ENCODE assay signal across 8 cellular contexts in genomic region chr7:95527033-95527775, GRCh38. TPM values are rescaled to one million over a fixed set of nuclear protein-coding genes. Genes with fewer than 3 reads are reported as not detected.
DNase-seq lines count a peak whose midpoint lies in the region; ATAC-seq and TF ChIP-seq lines count a peak whose summit lies in the region.

No MANE protein-coding gene starts in this region.

- H3K4me3 ChIP-seq in KMS-11 (IDR thresholded peaks at IDR 0.05; ENCODE audit: insufficient read depth, low read depth, low read length) (no peak overlapping the region), Panc1 (ENCODE audit: low read depth in 2 of 2, low read length in 2 of 2) (no peak overlapping the region), endocrine pancreas (ENCODE audit: control insufficient read depth, insufficient read depth, low read length) (peak overlapping the region; percentile 9), uterus (no peak overlapping the region)

- H3K27me3 ChIP-seq in KMS-11 (ENCODE audit: insufficient read depth, low read depth) (no peaks in the 10 kb centered on the region), Panc1 (ENCODE audit: control insufficient read depth, insufficient read depth, low read length) (0 out of 2 replicates have a peak, but pooled peaks cover 3% of the 10 kb centered on the region), endocrine pancreas (ENCODE audit: control insufficient read depth, insufficient read depth, low read length) (no peaks in the 10 kb centered on the region), uterus (no peaks in the 10 kb centered on the region)

- H3K9ac ChIP-seq in KMS-11 (no peak overlapping the region), endocrine pancreas (ENCODE audit: control insufficient read depth, insufficient read depth, low read length) (no peak overlapping the region)

- CTCF ChIA-PET in Panc1 (lab: Charles Lee), result interaction anchor here (0.7 to 1.7 kb wide), 2 partner anchors 163 kb away, joined by 3 to 9 read pairs; no protein-coding TSS in a partner anchor

- intact Hi-C loops in Panc1 (cut with micrococcal nuclease; ENCODE audit: unreplicated experiment), result loop anchor here (1.0 kb wide), 1 partner anchor 163 kb away; no protein-coding TSS in a partner anchor
- intact Hi-C loops in uterus (cut with DNase I; ENCODE audit: low total_unique reads), result loop anchor here (5.0 kb wide), 1 partner anchor 160 kb away; no protein-coding TSS in a partner anchor

- no peak for TF ChIP-seq POLR2A in uterus (IDR thresholded peaks at IDR 0.05)

- BruUV-seq in Panc1 (replicated peaks; lab: Mats Ljungman, UMichigan), result no TSS peak

- no peak overlapping the region for H3K4me2 ChIP-seq in KMS-11

- H2AFZ ChIP-seq in KMS-11 (ENCODE audit: low read depth), result peak overlapping the region; percentile 39; the same call in 1 of the 2 replicates

- ATAC-seq in GM19463 (IDR thresholded peaks at IDR 0.05; ENCODE audit: unreplicated experiment) (peak; percentile 68), Panc1 (peak; percentile 92)

- H4K20me1 ChIP-seq in KMS-11 (ENCODE audit: insufficient read depth), result no peaks in the 10 kb centered on the region

- H3K36me3 ChIP-seq in KMS-11 (ENCODE audit: insufficient read depth) (no peaks in the 10 kb centered on the region), Panc1 (ENCODE audit: control insufficient read depth, insufficient read depth, low read length) (no peaks in the 10 kb centered on the region), endocrine pancreas (ENCODE audit: control insufficient read depth, insufficient read depth, low read length) (no peaks in the 10 kb centered on the region), uterus (no peaks in the 10 kb centered on the region)

- POLR2A ChIA-PET in Panc1 (lab: Charles Lee), result no interaction called here

- H3K9me3 ChIP-seq in Panc1 (ENCODE audit: control insufficient read depth, insufficient read depth, low read depth, low read length) (no peaks in the 10 kb centered on the region), endocrine pancreas (ENCODE audit: control insufficient read depth, low read length) (no peaks in the 10 kb centered on the region), uterus (no peaks in the 10 kb centered on the region)

- H3K27ac ChIP-seq in KMS-11 (no peak overlapping the region), Panc1 (ENCODE audit: low read length) (no peak overlapping the region), uterus (peak overlapping the region in 1 of 2 donors; percentile 21)

- DNase-seq in D341Med (ENCODE audit: low spot score) (peak; percentile 84), Panc1 (ENCODE audit: low read depth, low spot score) (peak; percentile 32), lung microvascular endothelial cell (ENCODE audit: low read depth in 2 of 2) (peak; percentile 54 to 75), uterus (peak; percentile 47 to 68)
- DNase-seq in stimulated activated CD4-positive, alpha-beta T cell treated with anti-CD3 and anti-CD28 coated beads, Interleukin-1b, Interleukin-23, amount 100 ng/mL, for 48 hours, result no peak

- TF ChIP-seq CTCF in KMS-11 (conservative IDR thresholded peaks at IDR 0.05; ENCODE audit: low read depth, low read length) (peak; percentile 99), Panc1 (IDR thresholded peaks at IDR 0.05) (peak; percentile 88), uterus (IDR thresholded peaks at IDR 0.05) (peak; percentile 89 to 92 (median 91))

- no peaks in the 10 kb centered on the region for H3K79me2 ChIP-seq in KMS-11 (ENCODE audit: insufficient read depth, low read depth)

- H3K4me1 ChIP-seq in KMS-11 (ENCODE audit: low read depth, poor library complexity, severe bottlenecking) (no peaks in the 10 kb centered on the region), Panc1 (ENCODE audit: control insufficient read depth, insufficient read depth, low read length) (no peaks in the 10 kb centered on the region), endocrine pancreas (ENCODE audit: control insufficient read depth, insufficient read depth, low read length) (peaks cover 14% of the 10 kb centered on the region), uterus (no peaks in the 10 kb centered on the region)

- in situ Hi-C loops in Panc1 (cut with HindIII; ENCODE audit: low pct_unique_long_range_greater_than_20kb, low sequenced_read_pairs), result no loop called here

RNA-seq across cellular contexts. Expression of gene ASB4, which starts 41.5 kb away (rescaled TPM):
- 0.15 TPM for total RNA-seq in Panc1 (2021; ENCODE audit: unreplicated experiment)
- 0.15 TPM for polyA plus RNA-seq in Panc1 (2012; ENCODE audit: insufficient read length)
- total RNA-seq in lung microvascular endothelial cell, result not detected in 2 replicates
- total RNA-seq in uterus, result 1 to 10 TPM in 1 of 4 donors, under 1 TPM in 1, not detected in 2; 0.34 to 1.5 TPM
